In genomic region chr6:111231078-111231435, GRCh38 we compare ENCODE assay signal across 13 cellular contexts.
A peak's percentile ranks its signal among the peaks of the same experiment; 100 is the strongest.
DNase-seq lines count a peak whose midpoint lies in the region; ATAC-seq and TF ChIP-seq lines count a peak whose summit lies in the region.
"Had no signal": no experiment of that assay in that cellular context is flagged by ENCODE, and none has a peak within 500 bp of the region (broad histone marks: within the 10 kb centered on the region; RNA-seq: fewer than 3 reads in every experiment).

No MANE protein-coding gene starts in this region.

- H3K27ac ChIP-seq in GM23248 (no peak overlapping the region), SK-N-MC (peak overlapping the region; percentile 98), smooth muscle cell (ENCODE audit: low read depth) (no peak overlapping the region)

- in situ Hi-C loops in GM23248 (cut with MboI), result no loop called here

- no peaks in the 10 kb centered on the region for H3K27me3 Mint-ChIP-seq in T-helper 17 cell

- H4K20me1 ChIP-seq in GM23248 (ENCODE audit: insufficient read depth) (no peaks in the 10 kb centered on the region), smooth muscle cell (ENCODE audit: low read depth) (no peaks in the 10 kb centered on the region)

- DNase-seq in GM23248, result peak; percentile 18
- peak; percentile 53 for DNase-seq in SK-N-MC (ENCODE audit: low read depth, low spot score)
- peak; percentile 15 for DNase-seq in glomerular visceral epithelial cell (ENCODE audit: extremely low spot score)
- no peak for DNase-seq in smooth muscle cell (lab: John Stamatoyannopoulos, UW; ENCODE audit: unreplicated experiment)
- no peak for DNase-seq in left colon
- no peak for DNase-seq in HPDE6-E6E7 (ENCODE audit: extremely low spot score)
- DNase-seq in T-helper 17 cell, result no peak
- DNase-seq: CD8-positive, alpha-beta T cell; DMS79; H7; NCI-H187; NK-92 treated with Interleukin-12 subunit alpha and Interleukin-12 subunit beta, amount 100 ng/mL, for 24 hours had no signal

- H3K4me1 ChIP-seq in GM23248 (ENCODE audit: insufficient read depth) (peaks cover 42% of the 10 kb centered on the region), smooth muscle cell (ENCODE audit: low read depth) (peaks cover 9% of the 10 kb centered on the region)

- TF ChIP-seq CTCF in smooth muscle cell (IDR thresholded peaks at IDR 0.05; ENCODE audit: borderline replicate concordance, insufficient read depth, poor library complexity, severe bottlenecking), result no peak

- H3K9me3 ChIP-seq in GM23248 (ENCODE audit: low read depth), result no peaks in the 10 kb centered on the region
- H3K9me3 ChIP-seq in SK-N-MC (ENCODE audit: low read depth, low read length), result no peaks in the 10 kb centered on the region
- no peaks in the 10 kb centered on the region for H3K9me3 ChIP-seq in smooth muscle cell (replicated peaks; ENCODE audit: low read depth)
- H3K9me3 ChIP-seq in T-helper 17 cell (ENCODE audit: control insufficient read depth, low read length, poor library complexity, severe bottlenecking), result no peaks in the 10 kb centered on the region

- no peak overlapping the region for H3K4me3 ChIP-seq in GM23248
- peak overlapping the region; percentile 65 for H3K4me3 ChIP-seq in SK-N-MC
- H3K4me3 ChIP-seq in smooth muscle cell, result no peak overlapping the region
- H3K4me3 ChIP-seq: GM12878 had no signal

- H3K9me2 ChIP-seq in GM23248 (ENCODE audit: insufficient read depth), result no peaks in the 10 kb centered on the region

- H3K9ac ChIP-seq in GM23248 (no peak overlapping the region), SK-N-MC (ENCODE audit: insufficient read length) (peak overlapping the region; percentile 76), smooth muscle cell (ENCODE audit: low read depth) (no peak overlapping the region)

- H3K27me3 ChIP-seq in GM23248 (replicated peaks; ENCODE audit: insufficient read depth) (no peaks in the 10 kb centered on the region), smooth muscle cell (ENCODE audit: low read depth) (no peaks in the 10 kb centered on the region)

- H3K36me3 ChIP-seq in GM23248 (ENCODE audit: low read depth) (no peaks in the 10 kb centered on the region), SK-N-MC (ENCODE audit: insufficient read depth, low read length) (no peaks in the 10 kb centered on the region), smooth muscle cell (ENCODE audit: low read depth) (no peaks in the 10 kb centered on the region)

- no peak overlapping the region for H3K4me3 Mint-ChIP-seq in T-helper 17 cell
- H3K4me3 Mint-ChIP-seq: CD8-positive, alpha-beta T cell had no signal

- intact Hi-C loops in left colon (cut with DNase I, micrococcal nuclease), result no loop called here

- no peaks in the 10 kb centered on the region for H3K79me2 ChIP-seq in GM23248 (ENCODE audit: insufficient read depth)
- no peaks in the 10 kb centered on the region for H3K79me2 ChIP-seq in smooth muscle cell (ENCODE audit: low read depth)

- H3K4me1 Mint-ChIP-seq in T-helper 17 cell, result no peaks in the 10 kb centered on the region

- WGBS in GM23248 (ENCODE audit: low coverage in 1 of 2, low lambda C conversion rate in 2 of 2, missing lambda C conversion rate in 2 of 2), 2 experiments, result 75 to 76% methylated on average over 4 of the region's 4 CpGs
- 84% methylated on average over 4 of the region's 4 CpGs for WGBS in smooth muscle cell (ENCODE audit: low lambda C conversion rate)

- peak overlapping the region; percentile 46 for H3K4me2 ChIP-seq in GM23248 (ENCODE audit: unreplicated experiment)
- peak overlapping the region; percentile 51 for H3K4me2 ChIP-seq in smooth muscle cell

- peaks cover 2% of the 10 kb centered on the region for H3K36me3 Mint-ChIP-seq in T-helper 17 cell (ENCODE audit: low read depth)

- no peak overlapping the region for H2AFZ ChIP-seq in GM23248
- no peak overlapping the region for H2AFZ ChIP-seq in smooth muscle cell (ENCODE audit: low read depth)

- no peak overlapping the region for H3K27ac Mint-ChIP-seq in T-helper 17 cell
- H3K27ac Mint-ChIP-seq: CD8-positive, alpha-beta T cell had no signal

- H3F3A ChIP-seq in GM23248 (ENCODE audit: insufficient read depth) (peaks cover 30% of the 10 kb centered on the region), smooth muscle cell (ENCODE audit: low read depth) (no peaks in the 10 kb centered on the region)

- ATAC-seq in left colon, result no peak
- ATAC-seq in T-helper 17 cell, result no peak
- ATAC-seq: CD8-positive, alpha-beta T cell; GM12878 had no signal

Comparison
In these comparisons a context has a peak if more than half of its experiments do, and no peak if none do; other contexts are left out.
1. DNase-seq: peak in GM23248 (single experiment), SK-N-MC (single experiment) and glomerular visceral epithelial cell (single experiment); none in smooth muscle cell (single experiment), left colon (0 of 2), HPDE6-E6E7 (single experiment) and T-helper 17 cell (0 of 3).